19 cellular contexts compared by ENCODE assay signal in the genomic region with DNA sequence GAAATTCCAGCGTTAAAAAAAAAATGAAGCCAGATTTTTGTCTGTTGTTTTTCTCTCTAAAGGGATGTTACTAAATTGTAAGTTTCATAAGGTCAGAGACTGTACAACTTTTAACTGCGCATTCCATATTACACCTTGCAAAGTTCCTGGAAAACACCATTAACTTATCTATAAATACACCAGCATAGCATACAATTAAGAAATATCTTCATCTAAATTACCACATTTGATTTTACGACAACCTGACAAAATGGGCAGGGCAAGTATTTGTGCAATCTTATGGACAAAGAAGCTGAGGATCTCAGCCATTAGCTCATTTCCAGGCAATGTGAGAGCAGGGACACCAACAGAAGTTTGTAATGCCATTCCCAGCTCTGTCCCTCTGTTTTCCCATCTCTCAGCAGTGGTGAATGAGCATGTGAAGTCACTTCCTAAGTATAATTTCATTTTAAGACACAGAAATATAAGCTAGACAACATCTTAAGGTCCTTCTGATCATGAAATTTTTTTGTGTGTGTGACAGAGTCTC. TPM values are rescaled to one million over a fixed set of nuclear protein-coding genes. Genes with fewer than 3 reads are reported as not detected.
DNase-seq lines count a peak whose midpoint lies in the region; ATAC-seq, FAIRE-seq and TF ChIP-seq lines count a peak whose summit lies in the region.
"Had no signal": no experiment of that assay in that cellular context is flagged by ENCODE, and none has a peak within 500 bp of the region (broad histone marks: within the 10 kb centered on the region; RNA-seq: fewer than 3 reads in every experiment).

No MANE protein-coding gene starts in this region.

- H2BK12ac ChIP-seq in trophoblast cell (ENCODE audit: low read length): no peak overlapping the region

- POLR2A ChIA-PET in endothelial cell of umbilical vein (lab: Charles Lee): no interaction called here

- TF ChIP-seq CTCF in endothelial cell of umbilical vein (IDR thresholded peaks at IDR 0.05; ENCODE audit: extremely low read depth in 1 of 2, insufficient read depth in 1 of 2, low read depth in 1 of 2, low read length in 2 of 2): no peak

- dilution Hi-C loops in endothelial cell of umbilical vein (cut with MboI; ENCODE audit: extremely low pct_ligation_motif_present, low sequenced_read_pairs): no loop called here

- intact Hi-C loops in endothelial cell of umbilical vein (cut with micrococcal nuclease): no loop called here

- CTCF ChIA-PET in endothelial cell of umbilical vein (lab: Charles Lee): no interaction called here

- no peak overlapping the region for H3K14ac ChIP-seq in trophoblast cell (ENCODE audit: low read length)

- H4K8ac ChIP-seq in trophoblast cell (ENCODE audit: low read depth, low read length): no peak overlapping the region

- H2AFZ ChIP-seq in endothelial cell of umbilical vein (ENCODE audit: low read depth, low read length) (no peak overlapping the region), trophoblast cell (ENCODE audit: insufficient read depth, low read length, poor library complexity) (no peak overlapping the region)

- H3K79me2 ChIP-seq in endothelial cell of umbilical vein (ENCODE audit: control insufficient read depth, insufficient read depth, low read length): no peaks in the 10 kb centered on the region
- no peaks in the 10 kb centered on the region for H3K79me2 ChIP-seq in trophoblast cell (ENCODE audit: control insufficient read depth, insufficient read depth, low read length, poor library complexity)

- H2BK5ac ChIP-seq in trophoblast cell (ENCODE audit: low read depth, low read length, poor library complexity): no peak overlapping the region

- DNase-seq in EH (ENCODE audit: low read depth): peak; percentile 70
- peak; percentile 19 for DNase-seq in adipocyte (ENCODE audit: low read depth)
- peak; percentile 40 for DNase-seq in endothelial cell of umbilical vein (ENCODE audit: low read depth, low spot score)
- peak; percentile 85 to 96 for DNase-seq in trophoblast cell
- no peak for DNase-seq in GF-D8 (lab: John Stamatoyannopoulos, UW)
- DNase-seq in HK-2 (ENCODE audit: unreplicated experiment): no peak
- DNase-seq: AML-193, DMS53, HCEC 1CT, KG1, NCI-H1092, NCI-H146, NCI-H2081, NCI-H524 treated with DMSO at 0.1 percent for 48 hours, Peyer's patch had no signal

- H3K9me1 ChIP-seq in endothelial cell of umbilical vein (replicated peaks; ENCODE audit: control insufficient read depth, extremely low read depth, insufficient read depth, low read length): no peaks in the 10 kb centered on the region

- no peak overlapping the region for H3K4me3 ChIP-seq in adipocyte (ENCODE audit: low read length)
- no peak overlapping the region for H3K4me3 ChIP-seq in endothelial cell of umbilical vein (replicated peaks in 1 of 3; ENCODE audit: insufficient read depth in 1 of 3, low read depth in 1 of 3, low read length in 3 of 3)
- no peak overlapping the region for H3K4me3 ChIP-seq in trophoblast cell (ENCODE audit: low read depth, low read length)
- H3K4me3 ChIP-seq: Peyer's patch had no signal

- H3K4me1 ChIP-seq in adipocyte (ENCODE audit: control insufficient read depth, insufficient read depth, low read length) (peaks cover 24% of the 10 kb centered on the region), endothelial cell of umbilical vein (ENCODE audit: control insufficient read depth, extremely low read depth, insufficient read depth, low read length) (no peaks in the 10 kb centered on the region), trophoblast cell (ENCODE audit: control insufficient read depth in 1 of 2, insufficient read depth in 2 of 2, low read length in 2 of 2) (peaks cover 0 to 3% of the 10 kb centered on the region in 2 experiments)
- H3K4me1 ChIP-seq: Peyer's patch had no signal

- no peak for FAIRE-seq in endothelial cell of umbilical vein (lab: Jason Lieb, UNC)
- FAIRE-seq: HepG2 had no signal

- TF ChIP-seq POLR2A in endothelial cell of umbilical vein (IDR thresholded peaks at IDR 0.05; ENCODE audit: low read depth, low read length): no peak

- H3K27ac ChIP-seq in endothelial cell of umbilical vein (ENCODE audit: insufficient read depth, low read depth, low read length): no peak overlapping the region
- no peak overlapping the region for H3K27ac ChIP-seq in trophoblast cell (ENCODE audit: low read depth, low read length)
- H3K27ac ChIP-seq: Peyer's patch had no signal

- no peak overlapping the region for H4K12ac ChIP-seq in trophoblast cell (ENCODE audit: low read depth, low read length)

- ATAC-seq in HG03196 (IDR thresholded peaks at IDR 0.05; ENCODE audit: unreplicated experiment): no peak
- ATAC-seq: HepG2, Right ventricle myocardium inferior had no signal

- H3K4me2 ChIP-seq in endothelial cell of umbilical vein (ENCODE audit: insufficient read depth, low read length): no peak overlapping the region
- H3K4me2 ChIP-seq in trophoblast cell (ENCODE audit: low read length): no peak overlapping the region

- H4K20me1 ChIP-seq in endothelial cell of umbilical vein (replicated peaks; ENCODE audit: control insufficient read depth, extremely low read depth, insufficient read depth, low read length): no peaks in the 10 kb centered on the region

- no CpG with 5 or more reads among the region's 3 CpGs for WGBS in trophoblast cell (ENCODE audit: extremely low coverage, insufficient coverage, insufficient read length)

- H3K18ac ChIP-seq in trophoblast cell (ENCODE audit: low read length): no peak overlapping the region

- peak overlapping the region; percentile 47 for H3K9ac ChIP-seq in adipocyte (ENCODE audit: low read length)
- H3K9ac ChIP-seq in endothelial cell of umbilical vein (replicated peaks; ENCODE audit: extremely low read depth, insufficient read depth, low read length): no peak overlapping the region
- no peak overlapping the region for H3K9ac ChIP-seq in trophoblast cell (ENCODE audit: low read length)

- H2BK120ac ChIP-seq in trophoblast cell (ENCODE audit: insufficient read depth, low read length, poor library complexity): no peak overlapping the region

- peaks cover 2% of the 10 kb centered on the region for H3K79me1 ChIP-seq in trophoblast cell (ENCODE audit: low read length)

- H3K9me3 ChIP-seq in adipocyte (ENCODE audit: control insufficient read depth, low read length) (no peaks in the 10 kb centered on the region), endothelial cell of umbilical vein (replicated peaks; ENCODE audit: control insufficient read depth, insufficient read depth, low read length) (no peaks in the 10 kb centered on the region), trophoblast cell (ENCODE audit: insufficient read depth, low read depth, low read length) (no peaks in the 10 kb centered on the region)
- H3K9me3 ChIP-seq: Peyer's patch had no signal

- H3K36me3 ChIP-seq in adipocyte (ENCODE audit: control insufficient read depth, insufficient read depth, low read length, severe bottlenecking) (no peaks in the 10 kb centered on the region), endothelial cell of umbilical vein (ENCODE audit: control insufficient read depth in 2 of 2, extremely low read depth in 1 of 2, insufficient read depth in 2 of 2, low read length in 2 of 2) (no peaks in the 10 kb centered on the region), trophoblast cell (ENCODE audit: control insufficient read depth in 1 of 2, insufficient read depth in 2 of 2, low read length in 2 of 2) (no peaks in the 10 kb centered on the region)
- H3K36me3 ChIP-seq: Peyer's patch had no signal

- no peak overlapping the region for H3K23ac ChIP-seq in trophoblast cell (ENCODE audit: low read length)

- no TSS peak for BruUV-seq in endothelial cell of umbilical vein (replicated peaks; lab: Mats Ljungman, UMichigan)

- H3K4ac ChIP-seq in trophoblast cell (ENCODE audit: low read depth, low read length): no peak overlapping the region

- H2AK5ac ChIP-seq in trophoblast cell (ENCODE audit: low read length): no peak overlapping the region

- no peak overlapping the region for H4K91ac ChIP-seq in trophoblast cell (ENCODE audit: low read depth, low read length)

- H3K27me3 ChIP-seq in adipocyte (replicated peaks; ENCODE audit: control insufficient read depth, insufficient read depth, low read length) (no peaks in the 10 kb centered on the region), endothelial cell of umbilical vein (ENCODE audit: control insufficient read depth in 2 of 2, insufficient read depth in 2 of 2, low read length in 2 of 2) (no peaks in the 10 kb centered on the region), trophoblast cell (ENCODE audit: insufficient read depth, low read length) (no peaks in the 10 kb centered on the region)
- H3K27me3 ChIP-seq: Peyer's patch had no signal

TF ChIP-seq in endothelial cell of umbilical vein, 7 proteins besides CTCF, POLR2A, EP300 and RAD21:
- TF ChIP-seq POLR2AphosphoS5 (IDR thresholded peaks at IDR 0.05; ENCODE audit: insufficient read depth, low read depth, low read length) (no peak), FOS (IDR thresholded peaks at IDR 0.05; ENCODE audit: borderline replicate concordance, insufficient read depth, low read length) (no peak), MYC (IDR thresholded peaks at IDR 0.05; ENCODE audit: low read depth, low read length) (no peak), JUN (IDR thresholded peaks at IDR 0.05; ENCODE audit: borderline replicate concordance, insufficient read depth, insufficient read length, low read depth) (no peak), EZH2 (IDR thresholded peaks at IDR 0.05; ENCODE audit: borderline replicate concordance, low read depth, low read length, severe bottlenecking) (no peak), GATA2 (IDR thresholded peaks at IDR 0.05; ENCODE audit: insufficient read depth, insufficient read length, low read depth, low read length) (no peak)
- TF ChIP-seq, protein P1, sequence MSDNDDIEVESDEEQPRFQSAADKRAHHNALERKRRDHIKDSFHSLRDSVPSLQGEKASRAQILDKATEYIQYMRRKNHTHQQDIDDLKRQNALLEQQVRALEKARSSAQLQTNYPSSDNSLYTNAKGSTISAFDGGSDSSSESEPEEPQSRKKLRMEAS (IDR thresholded peaks at IDR 0.05; ENCODE audit: insufficient read depth, insufficient read length): no peak

RNA-seq across cellular contexts. Expression of a gene that starts 12.9 kb away (rescaled TPM):
- total RNA-seq in endothelial cell of umbilical vein: not detected in 2 replicates
- not detected in 2 replicates for polyA plus RNA-seq in endothelial cell of umbilical vein
- polyA plus RNA-seq in endothelial cell of umbilical vein (2011; cell fraction: cytosol; rRNA removed): not detected in 2 replicates
- polyA plus RNA-seq in endothelial cell of umbilical vein (2011; cell fraction: nucleus; rRNA removed): not detected in 2 replicates
- polyA plus RNA-seq in endothelial cell of umbilical vein (2012): not detected in 2 replicates
- polyA minus RNA-seq in endothelial cell of umbilical vein: not detected in 2 replicates
- not detected for polyA minus RNA-seq in endothelial cell of umbilical vein (2011; cell fraction: cytosol; rRNA and poly(A)+ RNA removed)
- not detected in 2 replicates for polyA minus RNA-seq in endothelial cell of umbilical vein (2011; cell fraction: nucleus; rRNA and poly(A)+ RNA removed)
- polyA plus RNA-seq in trophoblast cell (2013): 88.6 and 98.7 TPM in 2 replicates
- total RNA-seq: M059J, Peyer's patch, Right ventricle myocardium inferior had no signal

Comparison
In these comparisons a context has a peak if more than half of its experiments do, and no peak if none do; other contexts are left out.
1. DNase-seq: peak in EH (single experiment), adipocyte (single experiment), endothelial cell of umbilical vein (single experiment) and trophoblast cell (2 of 2); none in GF-D8 (single experiment) and HK-2 (single experiment).